In the genomic region with DNA sequence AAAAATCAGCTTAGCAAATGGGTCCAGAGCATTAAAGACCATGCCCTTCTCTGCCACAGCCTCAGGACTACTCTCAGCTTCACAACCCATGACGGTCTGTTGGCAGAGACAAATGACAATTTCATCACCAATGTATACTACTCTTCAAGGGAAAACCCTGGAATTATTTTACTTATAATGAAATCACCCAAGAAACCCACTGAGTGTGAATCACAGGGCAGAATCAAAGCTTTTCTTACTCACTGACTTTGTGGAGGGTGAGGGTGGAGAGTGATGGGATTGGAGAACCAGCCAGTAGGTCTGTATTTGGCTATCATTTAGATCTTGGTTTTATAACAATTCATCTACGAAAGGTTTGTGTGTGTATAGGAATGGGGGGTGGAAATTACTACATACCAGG, we compare ENCODE assay signal across 28 cellular contexts.
"Had no signal": no experiment of that assay in that cellular context is flagged by ENCODE, and none has a peak within 500 bp of the region (broad histone marks: within the 10 kb centered on the region; RNA-seq: fewer than 3 reads in every experiment).

No MANE protein-coding gene starts in this region.

- DNase-seq: activated CD4-positive, alpha-beta T cell treated with anti-CD3 and anti-CD28 coated beads, Interleukin-2, amount 10 ng/mL, durations not matched to agents 24 days and 14 days; activated CD4-positive, CD25-positive, alpha-beta regulatory T cell treated with anti-CD3 and anti-CD28 coated beads, Interleukin-2, amount 50 U/mL, for 72 hours; activated CD8-positive, alpha-beta T cell treated with anti-CD3 and anti-CD28 coated beads for 36 hours; activated gamma-delta T cell treated with Interleukin-2 at 50 U/mL for 16 hours; activated naive CD8-positive, alpha-beta T cell treated with anti-CD3 and anti-CD28 coated beads, Interleukin-2, amount 50 U/mL, for 24 hours; activated T-cell treated with anti-CD3 and anti-CD28 coated beads, Interleukin-2, amount 50 U/mL, for 4 hours; amygdala; cerebellar nuclear complex; colonic mucosa; effector CD8-positive, alpha-beta T cell; hippocampal formation; left ventricle myocardium inferior; ovary; sigmoid colon; stimulated activated CD4-positive, alpha-beta T cell treated with anti-CD3 and anti-CD28 coated beads, Interleukin-1b, Interleukin-23, amount 100 ng/mL, for 48 hours; stimulated activated CD4-positive, alpha-beta T cell treated with anti-CD3 and anti-CD28 coated beads, Interleukin-4, amount 100 ng/mL, for 4 hours; stimulated activated CD8-positive, alpha-beta memory T cell treated with anti-CD3 and anti-CD28 coated beads, Interleukin-4, amount 100 ng/mL, for 48 hours; stimulated activated naive CD8-positive, alpha-beta T cell treated with anti-CD3 and anti-CD28 coated beads, Interleukin-15, amount 100 ng/mL, for 72 hours; substantia nigra; T-helper 17 cell; T1000; uterus had no signal

- FAIRE-seq: endometrium had no signal

- H3K4me3 ChIP-seq: colonic mucosa, gastroesophageal sphincter, left ventricle myocardium inferior, lung, ovary, sigmoid colon, smooth muscle cell, uterus had no signal

- ATAC-seq: activated CD8-positive, alpha-beta T cell treated with anti-CD3 and anti-CD28 coated beads for 36 hours; activated naive CD8-positive, alpha-beta T cell treated with anti-CD3 and anti-CD28 coated beads, Interleukin-2, amount 50 U/mL, for 24 hours; activated T-cell treated with anti-CD3 and anti-CD28 coated beads, Interleukin-2, amount 50 U/mL, for 4 hours; activated T-helper 17 cell treated with anti-CD3 and anti-CD28 coated beads, Interleukin-2, amount 50 U/mL, for 72 hours; gastroesophageal sphincter; stimulated activated memory B cell treated with anti-CD40 and anti-IgM and Interleukin-4, amounts not matched to agents 10 μg/mL and 1 μg/mL and 100 μg/mL, for 72 hours; stimulated activated naive CD8-positive, alpha-beta T cell treated with anti-CD3 and anti-CD28 coated beads, Interleukin-15, amount 100 ng/mL, for 72 hours; T-helper 17 cell had no signal
